ENCODE assay signal across 2 cellular contexts in the genomic region with DNA sequence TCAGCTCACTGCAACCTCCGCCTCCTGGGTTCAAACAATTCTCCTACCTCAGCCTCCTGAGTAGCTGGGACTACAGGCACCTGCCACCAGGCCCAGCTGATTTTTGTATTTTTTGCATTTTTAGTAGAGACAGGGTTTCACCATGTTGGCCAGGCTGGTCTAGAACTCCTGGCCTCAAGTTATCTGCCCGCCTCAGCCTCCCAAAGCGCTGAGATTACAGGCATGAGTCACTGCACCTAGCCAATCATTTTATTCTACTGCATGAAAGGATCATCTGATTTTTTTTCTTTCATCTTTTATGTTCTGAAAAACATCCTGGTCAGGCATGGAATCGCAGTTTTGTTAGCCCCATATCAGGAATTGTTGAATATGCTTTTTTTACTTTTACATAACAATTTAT. TPM values are rescaled to one million over a fixed set of nuclear protein-coding genes. Genes with fewer than 3 reads are reported as not detected.
"Had no signal": no experiment of that assay in that cellular context is flagged by ENCODE, and none has a peak within 500 bp of the region (broad histone marks: within the 10 kb centered on the region; RNA-seq: fewer than 3 reads in every experiment).

No MANE protein-coding gene starts in this region.

RNA-seq across cellular contexts. Expression of gene SPRR2F, which starts 15.4 kb away (rescaled TPM):
- total RNA-seq: G401, GM12878 had no signal

RNA-seq across cellular contexts. Expression of gene SPRR2G, which starts 22.0 kb away (rescaled TPM):
- total RNA-seq: G401, GM12878 had no signal

RNA-seq across cellular contexts. Expression of gene SPRR2E, which starts 34.4 kb away (rescaled TPM):
- total RNA-seq: G401, GM12878 had no signal
- polyA plus RNA-seq: GM12878 had no signal

RNA-seq across cellular contexts. Expression of gene SPRR2B, which starts 57.3 kb away (rescaled TPM):
- total RNA-seq: G401, GM12878 had no signal
- polyA plus RNA-seq: GM12878 had no signal
